Comparison of ENCODE assay signal across 8 cellular contexts in the genomic region with DNA sequence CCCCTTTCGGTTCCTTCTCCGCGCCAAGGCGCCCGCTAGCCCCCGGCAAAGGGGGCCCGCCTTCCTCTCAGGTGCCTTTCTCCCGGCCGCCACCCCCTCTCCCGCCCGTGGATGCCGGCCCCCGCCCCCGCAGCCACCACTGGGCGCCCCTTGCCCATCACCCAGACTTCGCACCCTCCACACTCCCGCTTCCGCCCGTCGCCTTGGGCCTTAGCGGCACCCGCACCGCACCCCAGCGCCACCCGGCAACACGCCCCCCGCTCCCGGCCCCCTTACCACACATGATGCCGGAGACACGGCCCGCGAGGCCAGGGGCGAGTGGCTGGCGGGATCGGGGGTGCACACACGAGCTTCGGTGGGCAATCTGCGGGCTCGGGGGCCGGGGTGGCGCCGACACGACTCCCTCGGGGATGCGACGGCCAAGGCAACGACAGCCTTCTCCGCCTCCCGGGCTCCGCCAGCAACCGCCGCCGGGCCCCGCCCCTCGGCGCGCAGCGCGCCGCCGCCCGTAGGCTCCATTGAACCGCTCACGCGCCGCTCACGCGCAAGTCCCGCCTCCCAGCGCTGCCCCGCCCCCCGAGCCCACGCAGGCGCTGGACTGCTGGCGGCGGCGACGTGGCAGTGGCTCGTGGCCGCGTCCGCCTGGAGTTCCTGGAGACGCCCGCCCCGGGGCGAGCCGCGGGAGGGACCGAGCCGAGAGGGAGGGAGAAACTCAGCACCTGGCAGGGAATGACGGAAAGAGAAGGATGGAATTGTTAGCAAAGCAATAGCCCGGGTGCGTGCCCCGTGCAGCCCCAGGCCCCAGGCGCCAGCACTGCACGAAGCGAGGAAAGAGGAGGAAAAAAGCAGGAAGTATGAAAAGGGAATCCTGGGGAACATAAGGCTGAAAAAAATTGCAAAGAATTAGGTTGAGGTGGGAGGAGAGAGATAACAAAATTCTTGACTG. TPM values are rescaled to one million over a fixed set of nuclear protein-coding genes. Genes with fewer than 3 reads are reported as not detected.
DNase-seq lines count a peak whose midpoint lies in the region; ATAC-seq and TF ChIP-seq lines count a peak whose summit lies in the region.

GFPT1 (minus strand) TSS at position 439 of the 946 bp plus-strand sequence; CDS start at position 283, 156 bp downstream.

- peak in 1 of 2 donors; percentile 11 for TF ChIP-seq POLR2A in lower leg skin (IDR thresholded peaks at IDR 0.05)

- peak within 1 kb of the TSS; percentile 98 for H3K4me3 ChIP-seq in lower leg skin (ENCODE audit: low read depth, poor library complexity, severe bottlenecking)

- ATAC-seq in GM19438 (IDR thresholded peaks at IDR 0.05; ENCODE audit: low read depth, unreplicated experiment) (peak; percentile 77), HG03571 (IDR thresholded peaks at IDR 0.05; ENCODE audit: unreplicated experiment) (peak; percentile 82)

- H3K4me1 Mint-ChIP-seq in CD14-positive monocyte, result peaks cover 56% of the 10 kb centered on the region
- peaks cover 39% of the 10 kb centered on the region for H3K4me1 Mint-ChIP-seq in activated CD4-positive, alpha-beta memory T cell treated with anti-CD3 and anti-CD28 coated beads for 36 hours (ENCODE audit: low read depth)

- intact Hi-C loops in CD14-positive monocyte (cut with micrococcal nuclease) (loop anchor here (5.0 to 10.0 kb wide), 3 partner anchors 50 to 915 kb away; partner anchors contain the start of genes NFU1 (in 2 of the 2) and FAM136A (in 1 of the 2)), lower leg skin (cut with DNase I; ENCODE audit: low total_unique reads) (no loop called here)
- intact Hi-C loops in activated CD4-positive, alpha-beta memory T cell treated with anti-CD3 and anti-CD28 coated beads for 36 hours (cut with micrococcal nuclease), result loop anchor here (1.0 to 10.0 kb wide), 4 partner anchors 50 to 758 kb away; partner anchors contain the start of genes AAK1, NFU1 and PCBP1

- CTCF ChIA-PET in activated CD4-positive, alpha-beta memory T cell treated with anti-CD3 and anti-CD28 coated beads for 36 hours (lab: Charles Lee), result interaction anchor here (0.6 to 1.4 kb wide), 3 partner anchors 12 to 992 kb away, joined by 3 to 13 read pairs (median 3); partner anchors contain the start of gene ANXA4

- TF ChIP-seq CTCF in CD14-positive monocyte (IDR thresholded peaks at IDR 0.05) (no peak), lower leg skin (IDR thresholded peaks at IDR 0.05) (no peak)

- H3K36me3 Mint-ChIP-seq in CD14-positive monocyte, result peaks cover 5 to 8% of the 10 kb centered on the region in 2 donors
- peaks cover 7% of the 10 kb centered on the region for H3K36me3 Mint-ChIP-seq in activated CD4-positive, alpha-beta memory T cell treated with anti-CD3 and anti-CD28 coated beads for 36 hours

- WGBS in lower leg skin, 2 donors, result 1% methylated on average over 42 to 49 of the region's 97 CpGs

- H3K27ac Mint-ChIP-seq in CD14-positive monocyte, result peak within 1 kb of the TSS; percentile 88 to 96 (median 93)
- H3K27ac Mint-ChIP-seq in activated CD4-positive, alpha-beta memory T cell treated with anti-CD3 and anti-CD28 coated beads for 36 hours, result peak within 1 kb of the TSS; percentile 80

- DNase-seq in CD14-positive monocyte (ENCODE audit: low spot score), result peak; percentile 87
- DNase-seq in NCI-H82 (lab: John Stamatoyannopoulos, UW), result peak; percentile 93
- DNase-seq in activated CD4-positive, alpha-beta memory T cell treated with anti-CD3 and anti-CD28 coated beads for 36 hours, result peak; percentile 95
- DNase-seq in dermis microvascular lymphatic vessel endothelial cell (ENCODE audit: low read depth in 2 of 2), result peak; percentile 76 to 96
- DNase-seq in lower leg skin (ENCODE audit: low spot score in 2 of 2), result peak; percentile 91 to 98
- DNase-seq in stimulated activated CD4-positive, alpha-beta T cell treated with anti-CD3 and anti-CD28 coated beads, Interleukin-4, amount 100 ng/mL, for 4 hours, result peak; percentile 89 to 93

- H3K9me3 Mint-ChIP-seq in CD14-positive monocyte, result no peaks in the 10 kb centered on the region
- no peaks in the 10 kb centered on the region for H3K9me3 Mint-ChIP-seq in activated CD4-positive, alpha-beta memory T cell treated with anti-CD3 and anti-CD28 coated beads for 36 hours

- H3K27me3 Mint-ChIP-seq in CD14-positive monocyte (ENCODE audit: low read depth in 3 of 3), result peaks cover 0 to 2% (median 0%) of the 10 kb centered on the region in 3 donors
- H3K27me3 Mint-ChIP-seq in activated CD4-positive, alpha-beta memory T cell treated with anti-CD3 and anti-CD28 coated beads for 36 hours, result no peaks in the 10 kb centered on the region

- H3K4me3 Mint-ChIP-seq in CD14-positive monocyte, result peak within 1 kb of the TSS; percentile 87 to 95
- peak within 1 kb of the TSS; percentile 85 for H3K4me3 Mint-ChIP-seq in activated CD4-positive, alpha-beta memory T cell treated with anti-CD3 and anti-CD28 coated beads for 36 hours

- POLR2A ChIA-PET in activated CD4-positive, alpha-beta memory T cell treated with anti-CD3 and anti-CD28 coated beads for 36 hours (lab: Charles Lee), result interaction anchor here (1.5 kb wide), 1 partner anchor 50 kb away, joined by 6 read pairs; the partner anchor contains the start of gene NFU1

RNA-seq across cellular contexts. Expression of gene GFPT1, which starts in this region (rescaled TPM):
- 1 to 10 TPM; 3.6 to 4.5 TPM for polyA plus RNA-seq in CD14-positive monocyte
- total RNA-seq in activated CD4-positive, alpha-beta memory T cell treated with anti-CD3 and anti-CD28 coated beads for 36 hours, result 10 to 100 TPM; 39.8 to 43.6 TPM
- total RNA-seq in dermis microvascular lymphatic vessel endothelial cell (19.3 and 21.5 TPM in 2 replicates), lower leg skin (10 to 100 TPM in 3 of 4 donors, 1 to 10 TPM in 1; 9.5 to 12.4 (median 11.2) TPM)

Comparison
In these comparisons a context has a peak if more than half of its experiments do, and no peak if none do; other contexts are left out.
1. Peak in every context shown above with its lines: DNase-seq, ATAC-seq and H3K4me3 ChIP-seq.